ENCODE assay signal across 1 cellular context in genomic region chr17:29579866-29580771, GRCh38.
TF ChIP-seq lines count a peak whose summit lies in the region.

No MANE protein-coding gene starts in this region.

TF ChIP-seq in HEK293, 187 proteins besides CTCF, POLR2A, EP300 and RAD21 (continued from another document):
- TF ChIP-seq ZNF488 (tag by site-specific recombination; IDR thresholded peaks at IDR 0.05) (no peak), ZNF600 (tag by site-specific recombination; IDR thresholded peaks at IDR 0.05) (peak; percentile 40), ZNF513 (tag by site-specific recombination; IDR thresholded peaks at IDR 0.05) (0 out of 2 replicates have a peak, but pooled peaks have one; percentile 8), ZNF843 (tag by site-specific recombination; IDR thresholded peaks at IDR 0.05) (no peak), ZBTB48 (tag by site-specific recombination; IDR thresholded peaks at IDR 0.05) (0 out of 2 replicates have a peak, but pooled peaks have one; percentile 27), ZNF274 (IDR thresholded peaks at IDR 0.05; ENCODE audit: low read length) (no peak), ZNF274 (tag by site-specific recombination; IDR thresholded peaks at IDR 0.05; ENCODE audit: borderline replicate concordance) (no peak), ZNF792 (tag by site-specific recombination; IDR thresholded peaks at IDR 0.05) (no peak), ZNF302 (tag by site-specific recombination; IDR thresholded peaks at IDR 0.05; ENCODE audit: low read depth) (no peak), SP7 (tag by site-specific recombination; IDR thresholded peaks at IDR 0.05) (peak; percentile 51), ZNF248 (tag by site-specific recombination; IDR thresholded peaks at IDR 0.05) (no peak), ZNF777 (tag by site-specific recombination; IDR thresholded peaks at IDR 0.05; ENCODE audit: borderline replicate concordance) (no peak), ZNF629 (tag by site-specific recombination; IDR thresholded peaks at IDR 0.05) (peak; percentile 37; the same call in 1 of the 2 replicates), ZNF623 (tag by site-specific recombination; IDR thresholded peaks at IDR 0.05) (no peak), ZBTB11 (tag by site-specific recombination; conservative IDR thresholded peaks at IDR 0.05; ENCODE audit: low read depth) (0 out of 2 replicates have a peak, but pooled peaks have one; percentile 12), BCL6B (tag by site-specific recombination; IDR thresholded peaks at IDR 0.05) (no peak), PATZ1 (tag by site-specific recombination; IDR thresholded peaks at IDR 0.05) (peak; percentile 91), INSM2 (tag by site-specific recombination; IDR thresholded peaks at IDR 0.05) (0 out of 2 replicates have a peak, but pooled peaks have one; percentile 12), ZIC2 (tag by site-specific recombination; IDR thresholded peaks at IDR 0.05) (peak; percentile 47; the same call in 1 of the 2 replicates), GLIS2 (tag by site-specific recombination; IDR thresholded peaks at IDR 0.05) (peak; percentile 95)
